10 cellular contexts compared by ENCODE assay signal in genomic region chr15:85616549-85616948, GRCh38.
A peak's percentile ranks its signal among the peaks of the same experiment; 100 is the strongest.
DNase-seq lines count a peak whose midpoint lies in the region; ATAC-seq and TF ChIP-seq lines count a peak whose summit lies in the region.
"Had no signal": no experiment of that assay in that cellular context is flagged by ENCODE, and none has a peak within 500 bp of the region (broad histone marks: within the 10 kb centered on the region; RNA-seq: fewer than 3 reads in every experiment).

No MANE protein-coding gene starts in this region.

- H3K14ac ChIP-seq in trophoblast cell (ENCODE audit: low read length): no peak overlapping the region

- H3K4ac ChIP-seq in trophoblast cell (ENCODE audit: low read depth, low read length): no peak overlapping the region

- H3K9ac ChIP-seq in trophoblast cell (ENCODE audit: low read length): no peak overlapping the region

- H2AK5ac ChIP-seq in trophoblast cell (ENCODE audit: low read length): no peak overlapping the region

- no peak overlapping the region for H4K8ac ChIP-seq in trophoblast cell (ENCODE audit: low read depth, low read length)

- H3K27ac ChIP-seq in A673 (ENCODE audit: low read depth, low read length, poor library complexity, severe bottlenecking) (peak overlapping the region; percentile 9), trophoblast cell (ENCODE audit: low read depth, low read length) (no peak overlapping the region), substantia nigra (ENCODE audit: low read depth, low read length, poor library complexity, severe bottlenecking) (no peak overlapping the region)

- no peak overlapping the region for H2AFZ ChIP-seq in trophoblast cell (ENCODE audit: insufficient read depth, low read length, poor library complexity)

- H3K9me3 ChIP-seq in A673 (ENCODE audit: low read depth, low read length, poor library complexity, severe bottlenecking): no peaks in the 10 kb centered on the region
- H3K9me3 ChIP-seq in trophoblast cell (ENCODE audit: insufficient read depth, low read depth, low read length): no peaks in the 10 kb centered on the region

- ATAC-seq in HG03139 (IDR thresholded peaks at IDR 0.05; ENCODE audit: unreplicated experiment): no peak

- H3K4me1 ChIP-seq in A673 (ENCODE audit: insufficient read depth, low read length, poor library complexity, severe bottlenecking) (peaks cover 45% of the 10 kb centered on the region), trophoblast cell (ENCODE audit: control insufficient read depth in 1 of 2, insufficient read depth in 2 of 2, low read length in 2 of 2) (peaks cover 4 to 9% of the 10 kb centered on the region in 2 experiments)

- H4K91ac ChIP-seq in trophoblast cell (ENCODE audit: low read depth, low read length): no peak overlapping the region

- H3K4me2 ChIP-seq in trophoblast cell (ENCODE audit: low read length): no peak overlapping the region

- H3K27me3 ChIP-seq in A673 (replicated peaks; ENCODE audit: insufficient read depth, low read depth, low read length, poor library complexity) (no peaks in the 10 kb centered on the region), trophoblast cell (ENCODE audit: insufficient read depth, low read length) (no peaks in the 10 kb centered on the region)

- no peak overlapping the region for H4K12ac ChIP-seq in trophoblast cell (ENCODE audit: low read depth, low read length)

- peak overlapping the region; percentile 38 for H2BK120ac ChIP-seq in trophoblast cell (ENCODE audit: insufficient read depth, low read length, poor library complexity)

- no peak overlapping the region for H3K4me3 ChIP-seq in A673 (ENCODE audit: low read depth, low read length, poor library complexity, severe bottlenecking)
- no peak overlapping the region for H3K4me3 ChIP-seq in fibroblast of mammary gland (ENCODE audit: control insufficient read depth, low read depth, low read length)
- no peak overlapping the region for H3K4me3 ChIP-seq in trophoblast cell (ENCODE audit: low read depth, low read length)

- DNase-seq in A673 (ENCODE audit: low spot score) (no peak), RPMI7951 (ENCODE audit: low read depth) (peak; percentile 66), fibroblast of mammary gland (ENCODE audit: low read depth) (peak; percentile 90), trophoblast cell (no peak), substantia nigra (lab: John Stamatoyannopoulos, UW) (no peak), inferior parietal cortex (ENCODE audit: extremely low spot score) (no peak), NCI-H524 treated with DMSO at 0.1 percent for 48 hours (lab: John Stamatoyannopoulos, UW) (no peak)
- DNase-seq: NCI-H2107, retina had no signal

- POLR2A ChIA-PET in A673 (lab: Charles Lee; ENCODE audit: low non-redundant PET): no interaction called here

- no peaks in the 10 kb centered on the region for H3K36me3 ChIP-seq in A673 (ENCODE audit: insufficient read depth, low read length, poor library complexity, severe bottlenecking)
- H3K36me3 ChIP-seq in trophoblast cell (ENCODE audit: control insufficient read depth in 1 of 2, insufficient read depth in 2 of 2, low read length in 2 of 2): no peaks in the 10 kb centered on the region

- intact Hi-C loops in A673 (cut with micrococcal nuclease; ENCODE audit: unreplicated experiment): no loop called here

- no TSS peak for BruUV-seq in A673 (replicated peaks; lab: Mats Ljungman, UMichigan)

- H3K23ac ChIP-seq in trophoblast cell (ENCODE audit: low read length): no peak overlapping the region

- H3K18ac ChIP-seq in trophoblast cell (ENCODE audit: low read length): no peak overlapping the region

- no peak overlapping the region for H2BK12ac ChIP-seq in trophoblast cell (ENCODE audit: low read length)

- CTCF ChIA-PET in A673 (lab: Charles Lee): no interaction called here

- no peaks in the 10 kb centered on the region for H3K79me2 ChIP-seq in trophoblast cell (ENCODE audit: control insufficient read depth, insufficient read depth, low read length, poor library complexity)

- H2BK5ac ChIP-seq in trophoblast cell (ENCODE audit: low read depth, low read length, poor library complexity): no peak overlapping the region

- H3K79me1 ChIP-seq in trophoblast cell (ENCODE audit: low read length): no peaks in the 10 kb centered on the region

- TF ChIP-seq CTCF in A673 (conservative IDR thresholded peaks at IDR 0.05; ENCODE audit: low read depth, low read length) (no peak), fibroblast of mammary gland (conservative IDR thresholded peaks at IDR 0.05; ENCODE audit: control insufficient read depth, insufficient read depth, low read depth, low read length) (no peak)

Comparison
In these comparisons a context has a peak if more than half of its experiments do, and no peak if none do; other contexts are left out.
1. DNase-seq: peak in RPMI7951 (single experiment) and fibroblast of mammary gland (single experiment); none in A673 (single experiment), trophoblast cell (0 of 2), substantia nigra (0 of 49), inferior parietal cortex (single experiment) and NCI-H524 treated with DMSO at 0.1 percent for 48 hours (single experiment).